Comparison of ENCODE assay signal across 15 cellular contexts in genomic region chr16:79897444-79898146, GRCh38.
DNase-seq lines count a peak whose midpoint lies in the region; ATAC-seq, FAIRE-seq and TF ChIP-seq lines count a peak whose summit lies in the region.
"Had no signal": no experiment of that assay in that cellular context is flagged by ENCODE, and none has a peak within 500 bp of the region (broad histone marks: within the 10 kb centered on the region; RNA-seq: fewer than 3 reads in every experiment).

No MANE protein-coding gene starts in this region.

- WGBS in A549 (ENCODE audit: missing lambda C conversion rate) = 15% methylated on average over 8 of the region's 8 CpGs

- no peak for TF ChIP-seq POLR2A in A549 (IDR thresholded peaks at IDR 0.05; ENCODE audit: low read length)

- in situ Hi-C loops in G401 (cut with HindIII; ENCODE audit: low sequenced_read_pairs) = no loop called here

- no peak for FAIRE-seq in A549 (lab: Jason Lieb, UNC)
- FAIRE-seq: endometrium had no signal

- H3K9me3 ChIP-seq in A549 (no peaks in the 10 kb centered on the region), SJCRH30 (replicated peaks) (no peaks in the 10 kb centered on the region)
- H3K9me3 ChIP-seq: uterus had no signal

- no peak for TF ChIP-seq CTCF in A549 (IDR thresholded peaks at IDR 0.05)
- TF ChIP-seq CTCF in fibroblast of mammary gland (conservative IDR thresholded peaks at IDR 0.05; ENCODE audit: control insufficient read depth, insufficient read depth, low read depth, low read length) = no peak

- POLR2A ChIA-PET in A549 (lab: Yijun Ruan, JAX) = no interaction called here

- H3K27me3 ChIP-seq in SJCRH30 = no peaks in the 10 kb centered on the region
- H3K27me3 ChIP-seq: uterus had no signal

- DNase-seq in A549 (ENCODE audit: low read depth in 1 of 2, low spot score in 1 of 2) (peak in 1 of 2 experiments; percentile 44), SJCRH30 (peak; percentile 2 to 15), fibroblast of mammary gland (ENCODE audit: low read depth) (peak; percentile 36), mucosa of gallbladder (ENCODE audit: low spot score) (peak; percentile 85), G401 (ENCODE audit: low spot score) (no peak), posterior vena cava (ENCODE audit: low spot score) (no peak)
- DNase-seq: activated B cell treated with CpG ODN at 0.5 μM for 24 hours, KBM-7, NCI-H1930, NCI-H82 had no signal

- no peak for TF ChIP-seq RAD21 in A549 (conservative IDR thresholded peaks at IDR 0.05 in 1 of 2, IDR thresholded peaks at IDR 0.05 in 1 of 2)

- ATAC-seq in A549 (peak; percentile 42 to 80; a peak in 5 of 6 replicates), HG03159 (IDR thresholded peaks at IDR 0.05; ENCODE audit: unreplicated experiment) (no peak), HG02973 (IDR thresholded peaks at IDR 0.05; ENCODE audit: unreplicated experiment) (no peak)

- H3K27ac ChIP-seq in A549 (peak overlapping the region in 1 of 2 experiments; percentile 32; a peak in 3 of 6 replicates), SJCRH30 (no peak overlapping the region)
- H3K27ac ChIP-seq: SK-N-MC, uterus had no signal

- intact Hi-C loops in posterior vena cava (cut with DNase I) = no loop called here

- CTCF ChIA-PET in A549 (lab: Yijun Ruan, JAX) = interaction anchor here (0.7 to 0.9 kb wide), 2 partner anchors 186 to 629 kb away, joined by 3 read pairs; no protein-coding TSS in a partner anchor

- no peak for TF ChIP-seq EP300 in A549 (IDR thresholded peaks at IDR 0.05)

- peak overlapping the region; percentile 54 for H3K4me2 ChIP-seq in A549

- no peak overlapping the region for H3K4me3 ChIP-seq in A549
- H3K4me3 ChIP-seq in SJCRH30 = no peak overlapping the region
- no peak overlapping the region for H3K4me3 ChIP-seq in fibroblast of mammary gland (ENCODE audit: control insufficient read depth, low read depth, low read length)
- H3K4me3 ChIP-seq: SK-N-MC, uterus had no signal

- H3K4me1 ChIP-seq in A549 (peaks cover 14% of the 10 kb centered on the region; the same call in 2 of the 3 replicates), SJCRH30 (no peaks in the 10 kb centered on the region)
- H3K4me1 ChIP-seq: uterus had no signal

- H3K36me3 ChIP-seq in SJCRH30 = no peaks in the 10 kb centered on the region
- H3K36me3 ChIP-seq: uterus had no signal

TF ChIP-seq in A549, 52 proteins besides CTCF, POLR2A, EP300 and RAD21:
- TF ChIP-seq CHD2 (IDR thresholded peaks at IDR 0.05; ENCODE audit: low read length, partially characterized antibody) = no peak
- TF ChIP-seq FOSL2 (IDR thresholded peaks at IDR 0.05) = no peak
- TF ChIP-seq FOSL2 (CRISPR knock-in tag; IDR thresholded peaks at IDR 0.05) = no peak
- no peak for TF ChIP-seq FOXS1 (CRISPR knock-in tag; IDR thresholded peaks at IDR 0.05)
- no peak for TF ChIP-seq KDM1A (IDR thresholded peaks at IDR 0.05; ENCODE audit: low read depth)
- no peak for TF ChIP-seq NFE2L2 (conservative IDR thresholded peaks at IDR 0.05; ENCODE audit: low read length)
- TF ChIP-seq HOXB13 (CRISPR knock-in tag; IDR thresholded peaks at IDR 0.05; ENCODE audit: low read depth) = no peak
- TF ChIP-seq HOXA7 (CRISPR knock-in tag; IDR thresholded peaks at IDR 0.05) = no peak
- no peak for TF ChIP-seq HOXB5 (CRISPR knock-in tag; IDR thresholded peaks at IDR 0.05)
- no peak for TF ChIP-seq MYC (IDR thresholded peaks at IDR 0.05; ENCODE audit: borderline replicate concordance, low read length)
- TF ChIP-seq CBX2 (IDR thresholded peaks at IDR 0.05; ENCODE audit: borderline replicate concordance, low read depth) = no peak
- TF ChIP-seq NR3C1 (IDR thresholded peaks at IDR 0.05) = no peak
- TF ChIP-seq CHD4 (IDR thresholded peaks at IDR 0.05; ENCODE audit: borderline replicate concordance) = no peak
- TF ChIP-seq E2F6 (IDR thresholded peaks at IDR 0.05; ENCODE audit: borderline replicate concordance, low read depth) = no peak
- no peak for TF ChIP-seq MAZ (IDR thresholded peaks at IDR 0.05; ENCODE audit: borderline replicate concordance, low read depth, low read length)
- no peak for TF ChIP-seq TP53 (CRISPR knock-in tag; IDR thresholded peaks at IDR 0.05)
- TF ChIP-seq REST (IDR thresholded peaks at IDR 0.05) = no peak
TF ChIP-seq in A549: peak in this region for 0.

Comparison
In these comparisons a context has a peak if more than half of its experiments do, and no peak if none do; other contexts are left out.
1. ATAC-seq: peak in A549 (2 of 2); none in HG03159 (single experiment) and HG02973 (single experiment).
2. DNase-seq: peak in SJCRH30 (2 of 2), fibroblast of mammary gland (single experiment) and mucosa of gallbladder (single experiment); none in G401 (single experiment) and posterior vena cava (single experiment).